27 cellular contexts compared by ENCODE assay signal in the genomic region with DNA sequence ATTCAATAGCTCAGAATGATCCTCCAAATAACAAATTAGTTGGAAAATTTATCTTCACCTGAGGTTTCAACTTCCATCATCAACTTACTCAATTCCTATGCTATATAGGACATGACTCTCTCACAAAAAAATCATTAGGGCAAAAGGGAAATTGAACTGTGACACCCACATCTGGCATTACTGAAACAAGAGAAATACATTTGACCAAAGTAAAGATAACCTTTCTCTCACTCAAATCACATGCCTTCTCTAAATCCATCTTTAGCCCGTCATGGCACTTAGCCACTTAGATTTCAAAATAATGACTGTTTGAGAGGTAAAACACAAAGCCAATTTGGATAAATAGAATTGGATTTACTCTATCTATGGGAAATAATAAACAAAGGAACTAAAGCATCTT.
"Had no signal": no experiment of that assay in that cellular context is flagged by ENCODE, and none has a peak within 500 bp of the region (broad histone marks: within the 10 kb centered on the region; RNA-seq: fewer than 3 reads in every experiment).

No MANE protein-coding gene starts in this region.

- H3K4me3 ChIP-seq: esophagus squamous epithelium, left lung, lung, pancreas, psoas muscle had no signal

- H3K36me3 ChIP-seq: esophagus squamous epithelium, left lung, pancreas, tibial artery, WERI-Rb-1 had no signal

- H3K27me3 ChIP-seq: esophagus squamous epithelium, left lung, pancreas, tibial artery had no signal

- H3K4me1 Mint-ChIP-seq: activated CD4-positive, alpha-beta T cell treated with anti-CD3 and anti-CD28 coated beads, Interleukin-2, amount 10 ng/mL, durations not matched to agents 7 days and 5 days; activated CD8-positive, alpha-beta memory T cell treated with anti-CD3 and anti-CD28 coated beads, Interleukin-2, amount 10 ng/mL, durations not matched to agents 7 days and 5 days; activated naive CD8-positive, alpha-beta T cell treated with anti-CD3 and anti-CD28 coated beads, Interleukin-2, amount 50 U/mL, for 24 hours; brain; mesothelial cell of epicardium had no signal

- H3K27me3 Mint-ChIP-seq: activated CD4-positive, alpha-beta T cell treated with anti-CD3 and anti-CD28 coated beads, Interleukin-2, amount 10 ng/mL, durations not matched to agents 7 days and 5 days; activated CD8-positive, alpha-beta T cell treated with anti-CD3 and anti-CD28 coated beads for 36 hours; activated naive CD8-positive, alpha-beta T cell treated with anti-CD3 and anti-CD28 coated beads, Interleukin-2, amount 50 U/mL, for 24 hours; brain; stimulated activated naive CD8-positive, alpha-beta T cell treated with anti-CD3 and anti-CD28 coated beads, Interleukin-15, Interleukin-2, amounts not matched to agents 100 ng/mL and 50 ng/mL, for 24 hours had no signal

- H3K9me3 ChIP-seq: esophagus squamous epithelium, left lung, pancreas, psoas muscle, tibial artery had no signal

- H3K36me3 Mint-ChIP-seq: activated CD8-positive, alpha-beta memory T cell treated with anti-CD3 and anti-CD28 coated beads, Interleukin-2, amount 10 ng/mL, durations not matched to agents 7 days and 5 days; brain; mesothelial cell of epicardium; natural killer cell treated with Interleukin-12 subunit alpha and Interleukin-12 subunit beta and Interleukin-15 and Interleukin-18, amount 100 ng/mL, for 72 hours had no signal

- H3K27ac Mint-ChIP-seq: activated CD4-positive, alpha-beta T cell treated with anti-CD3 and anti-CD28 coated beads, Interleukin-2, amount 10 ng/mL, durations not matched to agents 7 days and 5 days; activated CD8-positive, alpha-beta memory T cell treated with anti-CD3 and anti-CD28 coated beads, Interleukin-2, amount 10 ng/mL, durations not matched to agents 7 days and 5 days; activated CD8-positive, alpha-beta T cell treated with anti-CD3 and anti-CD28 coated beads for 36 hours; activated naive CD8-positive, alpha-beta T cell treated with anti-CD3 and anti-CD28 coated beads, Interleukin-2, amount 50 U/mL, for 24 hours; brain; endodermal cell; mesothelial cell of epicardium; natural killer cell treated with Interleukin-12 subunit alpha and Interleukin-12 subunit beta and Interleukin-15 and Interleukin-18, amount 100 ng/mL, for 72 hours; stimulated activated naive CD8-positive, alpha-beta T cell treated with anti-CD3 and anti-CD28 coated beads, Interleukin-15, Interleukin-2, amounts not matched to agents 100 ng/mL and 50 ng/mL, for 24 hours had no signal

- H3K9me3 Mint-ChIP-seq: activated CD4-positive, alpha-beta T cell treated with anti-CD3 and anti-CD28 coated beads, Interleukin-2, amount 10 ng/mL, durations not matched to agents 7 days and 5 days; activated CD8-positive, alpha-beta T cell treated with anti-CD3 and anti-CD28 coated beads for 36 hours; activated naive CD8-positive, alpha-beta T cell treated with anti-CD3 and anti-CD28 coated beads, Interleukin-2, amount 50 U/mL, for 24 hours; endodermal cell; natural killer cell treated with Interleukin-12 subunit alpha and Interleukin-12 subunit beta and Interleukin-15 and Interleukin-18, amount 100 ng/mL, for 72 hours; stimulated activated naive CD8-positive, alpha-beta T cell treated with anti-CD3 and anti-CD28 coated beads, Interleukin-15, Interleukin-2, amounts not matched to agents 100 ng/mL and 50 ng/mL, for 24 hours had no signal

- ATAC-seq: activated CD8-positive, alpha-beta memory T cell treated with anti-CD3 and anti-CD28 coated beads, Interleukin-2, amount 10 ng/mL, durations not matched to agents 7 days and 5 days; activated CD8-positive, alpha-beta T cell treated with anti-CD3 and anti-CD28 coated beads for 36 hours; activated naive CD8-positive, alpha-beta T cell treated with anti-CD3 and anti-CD28 coated beads, Interleukin-2, amount 50 U/mL, for 24 hours; left lung; natural killer cell treated with Interleukin-12 subunit alpha and Interleukin-12 subunit beta and Interleukin-15 and Interleukin-18, amount 100 ng/mL, for 72 hours; pancreas; psoas muscle; right cardiac atrium had no signal

- H3K4me3 Mint-ChIP-seq: activated CD4-positive, alpha-beta T cell treated with anti-CD3 and anti-CD28 coated beads, Interleukin-2, amount 10 ng/mL, durations not matched to agents 7 days and 5 days; activated CD8-positive, alpha-beta memory T cell treated with anti-CD3 and anti-CD28 coated beads, Interleukin-2, amount 10 ng/mL, durations not matched to agents 7 days and 5 days; activated CD8-positive, alpha-beta T cell treated with anti-CD3 and anti-CD28 coated beads for 36 hours; activated naive CD8-positive, alpha-beta T cell treated with anti-CD3 and anti-CD28 coated beads, Interleukin-2, amount 50 U/mL, for 24 hours; brain; endodermal cell; mesothelial cell of epicardium; natural killer cell treated with Interleukin-12 subunit alpha and Interleukin-12 subunit beta and Interleukin-15 and Interleukin-18, amount 100 ng/mL, for 72 hours; stimulated activated naive CD8-positive, alpha-beta T cell treated with anti-CD3 and anti-CD28 coated beads, Interleukin-15, Interleukin-2, amounts not matched to agents 100 ng/mL and 50 ng/mL, for 24 hours had no signal

- H3K27ac ChIP-seq: esophagus squamous epithelium, left lung, pancreas, psoas muscle, tibial artery, WERI-Rb-1 had no signal

- DNase-seq: activated CD4-positive, alpha-beta T cell treated with anti-CD3 and anti-CD28 coated beads, Interleukin-2, amount 10 ng/mL, durations not matched to agents 7 days and 5 days; activated CD4-positive, CD25-positive, alpha-beta regulatory T cell treated with anti-CD3 and anti-CD28 coated beads, Interleukin-2, amount 50 U/mL, for 72 hours; activated CD8-positive, alpha-beta memory T cell treated with anti-CD3 and anti-CD28 coated beads, Interleukin-2, amount 10 ng/mL, durations not matched to agents 7 days and 5 days; activated CD8-positive, alpha-beta T cell treated with anti-CD3 and anti-CD28 coated beads for 36 hours; activated effector memory CD4-positive, alpha-beta T cell treated with anti-CD3 and anti-CD28 coated beads, Interleukin-2, amount 50 U/mL, for 16 hours; activated naive CD4-positive, alpha-beta T cell treated with anti-CD3 and anti-CD28 coated beads, Interleukin-2, amount 50 U/mL, for 16 hours; activated naive CD8-positive, alpha-beta T cell treated with anti-CD3 and anti-CD28 coated beads, Interleukin-2, amount 50 U/mL, for 24 hours; activated T-cell treated with anti-CD3 and anti-CD28 coated beads for 4 hours; aorta; caudate nucleus; endodermal cell; esophagus squamous epithelium; foreskin melanocyte; kidney glomerular epithelial cell; left lung; pancreas; psoas muscle; right cardiac atrium; stimulated activated CD4-positive, alpha-beta T cell treated with anti-CD3 and anti-CD28 coated beads, Interleukin-1b, Interleukin-23, amount 100 ng/mL, for 48 hours; substantia nigra; tibial artery; WERI-Rb-1 had no signal

- H3K4me1 ChIP-seq: esophagus squamous epithelium, left lung, pancreas, psoas muscle had no signal
